In the genomic region with DNA sequence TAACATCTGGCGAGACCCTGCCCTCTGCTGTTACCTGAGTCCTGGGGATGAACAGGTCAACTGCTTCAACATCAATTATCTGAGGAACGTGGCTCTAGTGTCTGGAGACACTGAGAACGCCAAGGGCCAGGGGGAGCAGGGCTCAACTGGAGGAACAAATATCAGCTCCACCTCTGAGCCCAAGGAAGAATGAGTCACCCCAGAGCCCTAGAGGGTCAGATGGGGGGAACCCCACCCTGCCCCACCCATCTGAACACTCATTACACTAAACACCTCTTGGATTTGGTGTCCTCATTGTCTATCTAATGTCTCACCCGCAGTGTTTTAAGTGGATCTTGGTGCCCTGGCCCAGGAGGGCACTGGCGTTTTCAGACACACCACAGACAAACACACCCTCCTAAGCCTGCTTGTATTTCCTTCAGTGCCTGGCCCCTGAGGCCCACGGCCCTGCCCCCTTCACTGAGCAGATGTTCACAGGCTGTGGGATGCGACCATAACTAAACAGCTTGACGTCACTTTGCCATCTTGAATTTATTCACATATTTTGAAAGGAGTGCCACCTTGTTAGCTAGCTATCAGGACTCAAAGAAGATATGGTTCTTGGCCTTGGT, we compare ENCODE assay signal across 18 cellular contexts. TPM values are rescaled to one million over a fixed set of nuclear protein-coding genes. Genes with fewer than 3 reads are reported as not detected.
DNase-seq lines count a peak whose midpoint lies in the region; ATAC-seq, FAIRE-seq and TF ChIP-seq lines count a peak whose summit lies in the region.
"Had no signal": no experiment of that assay in that cellular context is flagged by ENCODE, and none has a peak within 500 bp of the region (broad histone marks: within the 10 kb centered on the region; RNA-seq: fewer than 3 reads in every experiment).

No MANE protein-coding gene starts in this region.

- peaks cover 16 to 24% (median 16%) of the 10 kb centered on the region in 3 donors for H3K4me1 Mint-ChIP-seq in IgD-negative memory B cell

- H3K9me3 Mint-ChIP-seq in IgD-negative memory B cell, result no peaks in the 10 kb centered on the region
- H3K9me3 Mint-ChIP-seq: activated CD4-positive, alpha-beta memory T cell treated with anti-CD3 and anti-CD28 coated beads, Interleukin-2, amount 10 ng/mL, durations not matched to agents 7 days and 5 days; activated T-helper 17 cell treated with anti-CD3 and anti-CD28 coated beads, Interleukin-2, amount 50 U/mL, for 72 hours; stimulated activated naive B cell treated with anti-CD40 and anti-IgM and Interleukin-4, amounts not matched to agents 10 μg/mL and 1 μg/mL and 100 μg/mL, for 72 hours had no signal

- H3K4me1 ChIP-seq in adipocyte (ENCODE audit: control insufficient read depth, insufficient read depth, low read length) (peaks cover 19% of the 10 kb centered on the region), kidney (ENCODE audit: control insufficient read depth in 1 of 2, insufficient read depth in 1 of 2, low read depth in 1 of 2, low read length in 2 of 2) (peaks cover 3 to 4% of the 10 kb centered on the region in 2 donors), MM.1S (ENCODE audit: low read length) (0 out of 2 replicates have a peak, but pooled peaks cover 6% of the 10 kb centered on the region)

- FAIRE-seq in kidney (lab: Jason Lieb, UNC) (no peak), GM19239 (lab: Jason Lieb, UNC) (no peak)
- FAIRE-seq: astrocyte had no signal

- H3K36me3 Mint-ChIP-seq in IgD-negative memory B cell, result peaks cover 2% of the 10 kb centered on the region

- H3K27me3 ChIP-seq in adipocyte (replicated peaks; ENCODE audit: control insufficient read depth, insufficient read depth, low read length) (no peaks in the 10 kb centered on the region), MM.1S (replicated peaks; ENCODE audit: insufficient read depth, low read length) (no peaks in the 10 kb centered on the region)
- H3K27me3 ChIP-seq: upper lobe of right lung had no signal

- TF ChIP-seq CTCF in kidney (IDR thresholded peaks at IDR 0.05; ENCODE audit: borderline replicate concordance, extremely low read depth, insufficient read depth) (no peak), MM.1S (IDR thresholded peaks at IDR 0.05; ENCODE audit: low read length) (no peak)

- H3K4me2 ChIP-seq in MM.1S (ENCODE audit: low read depth, low read length), result no peak overlapping the region

- no peaks in the 10 kb centered on the region for H3K9me2 ChIP-seq in MM.1S (replicated peaks; ENCODE audit: insufficient read depth, low read length)

- DNase-seq in AG20443 (ENCODE audit: low spot score) (peak; percentile 35), adipocyte (ENCODE audit: low read depth) (peak; percentile 30), kidney (peak; percentile 32), T-helper 9 cell (no peak), GM19239 (ENCODE audit: insufficient read length, low spot score) (no peak), MM.1S (no peak)
- DNase-seq: activated CD4-positive, alpha-beta memory T cell treated with anti-CD3 and anti-CD28 coated beads, Interleukin-2, amount 10 ng/mL, durations not matched to agents 7 days and 5 days; DMS79; stimulated activated CD4-positive, alpha-beta T cell treated with anti-CD3 and anti-CD28 coated beads, Interleukin-4, amount 100 ng/mL, for 1 hour; stimulated activated naive B cell treated with anti-CD40 and anti-IgM and Interleukin-4, amounts not matched to agents 10 μg/mL and 1 μg/mL and 100 μg/mL, for 72 hours; T-helper 17 cell; upper lobe of right lung had no signal

- ATAC-seq in GM18498 (IDR thresholded peaks at IDR 0.05; ENCODE audit: unreplicated experiment), result no peak
- ATAC-seq: activated T-helper 17 cell treated with anti-CD3 and anti-CD28 coated beads, Interleukin-2, amount 50 U/mL, for 72 hours; stimulated activated naive B cell treated with anti-CD40 and anti-IgM and Interleukin-4, amounts not matched to agents 10 μg/mL and 1 μg/mL and 100 μg/mL, for 72 hours; T-helper 17 cell; upper lobe of right lung had no signal

- no peaks in the 10 kb centered on the region for H4K20me1 ChIP-seq in MM.1S (ENCODE audit: insufficient read depth, low read length)

- H3K9me3 ChIP-seq in adipocyte (ENCODE audit: control insufficient read depth, low read length) (no peaks in the 10 kb centered on the region), kidney (ENCODE audit: control insufficient read depth in 1 of 2, low read length in 2 of 2) (no peaks in the 10 kb centered on the region), MM.1S (replicated peaks; ENCODE audit: insufficient read depth, low read length) (no peaks in the 10 kb centered on the region)
- H3K9me3 ChIP-seq: upper lobe of right lung had no signal

- intact Hi-C loops in kidney (cut with DNase I), result no loop called here

- H3K27ac Mint-ChIP-seq in IgD-negative memory B cell, result peak overlapping the region in 2 of 3 donors; percentile 18 to 70
- H3K27ac Mint-ChIP-seq: activated CD4-positive, alpha-beta memory T cell treated with anti-CD3 and anti-CD28 coated beads, Interleukin-2, amount 10 ng/mL, durations not matched to agents 7 days and 5 days; activated T-helper 17 cell treated with anti-CD3 and anti-CD28 coated beads, Interleukin-2, amount 50 U/mL, for 72 hours; stimulated activated naive B cell treated with anti-CD40 and anti-IgM and Interleukin-4, amounts not matched to agents 10 μg/mL and 1 μg/mL and 100 μg/mL, for 72 hours; T-helper 17 cell had no signal

- H3K4me3 Mint-ChIP-seq in IgD-negative memory B cell, result peak overlapping the region in 2 of 4 donors; percentile 75 to 87

- H3F3A ChIP-seq in MM.1S (ENCODE audit: insufficient read depth, low read length), result no peaks in the 10 kb centered on the region

- H3K4me3 ChIP-seq in adipocyte (ENCODE audit: low read length) (no peak overlapping the region), kidney (ENCODE audit: low read length in 2 of 2) (no peak overlapping the region), MM.1S (ENCODE audit: low read length) (no peak overlapping the region)
- H3K4me3 ChIP-seq: upper lobe of right lung had no signal

- H3K9ac ChIP-seq in adipocyte (ENCODE audit: low read length) (no peak overlapping the region), kidney (ENCODE audit: low read length in 2 of 2) (no peak overlapping the region), MM.1S (ENCODE audit: low read length) (no peak overlapping the region)

- H3K79me2 ChIP-seq in MM.1S (ENCODE audit: low read length), result no peaks in the 10 kb centered on the region

- no peak overlapping the region for H2AFZ ChIP-seq in MM.1S (ENCODE audit: low read length)

- H3K36me3 ChIP-seq in adipocyte (ENCODE audit: control insufficient read depth, insufficient read depth, low read length, severe bottlenecking) (peaks cover 23% of the 10 kb centered on the region), kidney (ENCODE audit: control insufficient read depth in 1 of 2, insufficient read depth in 2 of 2, low read length in 2 of 2) (no peaks in the 10 kb centered on the region), MM.1S (replicated peaks; ENCODE audit: insufficient read depth, low read length) (no peaks in the 10 kb centered on the region)
- H3K36me3 ChIP-seq: upper lobe of right lung had no signal

- H3K27ac ChIP-seq in kidney (ENCODE audit: low read depth in 2 of 2, low read length in 2 of 2), result no peak overlapping the region
- H3K27ac ChIP-seq in MM.1S (ENCODE audit: low read length), result no peak overlapping the region
- H3K27ac ChIP-seq: upper lobe of right lung had no signal

- no peaks in the 10 kb centered on the region for H3K27me3 Mint-ChIP-seq in IgD-negative memory B cell
- H3K27me3 Mint-ChIP-seq: activated CD4-positive, alpha-beta memory T cell treated with anti-CD3 and anti-CD28 coated beads, Interleukin-2, amount 10 ng/mL, durations not matched to agents 7 days and 5 days; activated T-helper 17 cell treated with anti-CD3 and anti-CD28 coated beads, Interleukin-2, amount 50 U/mL, for 72 hours; stimulated activated naive B cell treated with anti-CD40 and anti-IgM and Interleukin-4, amounts not matched to agents 10 μg/mL and 1 μg/mL and 100 μg/mL, for 72 hours; T-helper 17 cell had no signal

RNA-seq across cellular contexts. Expression of gene FALEC, which starts 2.2 kb away (rescaled TPM):
- polyA plus RNA-seq in IgD-negative memory B cell (1.0 TPM), kidney (ENCODE audit: insufficient read depth, low read depth, low replicate concordance) (not detected)
- total RNA-seq in kidney, result not detected
- total RNA-seq: activated CD4-positive, alpha-beta memory T cell treated with anti-CD3 and anti-CD28 coated beads, Interleukin-2, amount 10 ng/mL, durations not matched to agents 7 days and 5 days; kidney epithelial cell had no signal

RNA-seq across cellular contexts. Expression of gene ECM1, which starts 5.5 kb away (rescaled TPM):
- polyA plus RNA-seq in IgD-negative memory B cell (0.11 TPM), kidney (ENCODE audit: insufficient read depth, low read depth, low replicate concordance) (36.4 TPM)
- 9.2 TPM for total RNA-seq in kidney

RNA-seq across cellular contexts. Expression of gene TARS2, which starts 26.2 kb away (rescaled TPM):
- polyA plus RNA-seq in IgD-negative memory B cell (37.4 TPM), kidney (ENCODE audit: insufficient read depth, low read depth, low replicate concordance) (20.4 TPM)
- 25.6 TPM for total RNA-seq in kidney

RNA-seq across cellular contexts. Expression of gene ADAMTSL4, which starts 35.8 kb away (rescaled TPM):
- polyA plus RNA-seq in IgD-negative memory B cell (0.30 TPM), kidney (ENCODE audit: insufficient read depth, low read depth, low replicate concordance) (6.9 TPM)
- 20.0 TPM for total RNA-seq in kidney
- total RNA-seq: OCI-LY7 had no signal

Comparison
In these comparisons a context has a peak if more than half of its experiments do, and no peak if none do; other contexts are left out.
1. DNase-seq: peak in AG20443 (single experiment), adipocyte (single experiment) and kidney (single experiment); none in T-helper 9 cell (single experiment), GM19239 (single experiment) and MM.1S (single experiment).
2. RNA of gene ECM1, which starts 5.5 kb away (polyA plus RNA-seq): 36.4 TPM in kidney (single experiment); 0.11 TPM in IgD-negative memory B cell (single experiment); every median in the first group is over 10 times any median in the second.